Comparison of ENCODE assay signal across 16 cellular contexts in genomic region chr6:71544028-71544427, GRCh38.
DNase-seq lines count a peak whose midpoint lies in the region; ATAC-seq and TF ChIP-seq lines count a peak whose summit lies in the region.
"Had no signal": no experiment of that assay in that cellular context is flagged by ENCODE, and none has a peak within 500 bp of the region (broad histone marks: within the 10 kb centered on the region; RNA-seq: fewer than 3 reads in every experiment).

No MANE protein-coding gene starts in this region.

- peak; percentile 65 for ATAC-seq in WTC11
- no peak for ATAC-seq in mucosa of descending colon

- no peaks in the 10 kb centered on the region for H3K27me3 Mint-ChIP-seq in WTC11 (ENCODE audit: low read depth)
- H3K27me3 Mint-ChIP-seq: activated B cell treated with CpG ODN at 0.5 μM for 24 hours; CD4-positive, alpha-beta memory T cell had no signal

- H3K4me1 Mint-ChIP-seq in WTC11: peaks cover 18% of the 10 kb centered on the region
- H3K4me1 Mint-ChIP-seq: activated B cell treated with CpG ODN at 0.5 μM for 24 hours; CD4-positive, alpha-beta memory T cell had no signal

- peak overlapping the region; percentile 13 for H3K4me2 ChIP-seq in skeletal muscle satellite cell (ENCODE audit: low read length)

- H3K4me1 ChIP-seq in skeletal muscle satellite cell (ENCODE audit: control insufficient read depth, insufficient read depth, low read length) (peaks cover 22% of the 10 kb centered on the region), mucosa of descending colon (ENCODE audit: low read depth) (no peaks in the 10 kb centered on the region)
- H3K4me1 ChIP-seq: esophagus muscularis mucosa had no signal

- no peaks in the 10 kb centered on the region for H3K9me3 Mint-ChIP-seq in WTC11
- H3K9me3 Mint-ChIP-seq: activated B cell treated with CpG ODN at 0.5 μM for 24 hours, type B pancreatic cell had no signal

- peak; percentile 59 for DNase-seq in GM04503 (ENCODE audit: low read depth)
- no peak for DNase-seq in WTC11 (ENCODE audit: low spot score)
- peak; percentile 49 for DNase-seq in glomerular visceral epithelial cell (ENCODE audit: extremely low spot score)
- no peak for DNase-seq in globus pallidus (ENCODE audit: low spot score)
- no peak for DNase-seq in epidermal melanocyte (ENCODE audit: insufficient read length, low spot score)
- DNase-seq in mucosa of descending colon: no peak
- DNase-seq: activated B cell treated with CpG ODN at 0.5 μM for 24 hours; activated effector memory CD4-positive, alpha-beta T cell treated with Interleukin-2 at 50 U/mL for 16 hours; anterior cingulate cortex; CD4-positive, alpha-beta memory T cell; NCI-H187; NCI-H510A had no signal

- POLR2A ChIA-PET in WTC11 (lab: Charles Lee): interaction anchor here (0.5 kb wide), 1 partner anchor 28 kb away, joined by 3 read pairs; no protein-coding TSS in a partner anchor

- H3K27ac Mint-ChIP-seq in WTC11: peak overlapping the region; percentile 43; the same call in 1 of the 2 replicates
- H3K27ac Mint-ChIP-seq: activated B cell treated with CpG ODN at 0.5 μM for 24 hours; CD4-positive, alpha-beta memory T cell; type B pancreatic cell had no signal

- H3K4me3 Mint-ChIP-seq in WTC11: no peak overlapping the region
- H3K4me3 Mint-ChIP-seq: activated B cell treated with CpG ODN at 0.5 μM for 24 hours; CD4-positive, alpha-beta memory T cell; type B pancreatic cell had no signal

- H3K36me3 Mint-ChIP-seq in WTC11: no peaks in the 10 kb centered on the region
- H3K36me3 Mint-ChIP-seq: CD4-positive, alpha-beta memory T cell; type B pancreatic cell had no signal

- H3K9ac ChIP-seq in skeletal muscle satellite cell (ENCODE audit: low read depth, low read length): peak overlapping the region; percentile 57

- no peak for TF ChIP-seq CTCF in WTC11 (IDR thresholded peaks at IDR 0.05)
- no peak for TF ChIP-seq CTCF in mucosa of descending colon (IDR thresholded peaks at IDR 0.05)

- CTCF ChIA-PET in WTC11 (lab: Charles Lee): no interaction called here

- H3K36me3 ChIP-seq in skeletal muscle satellite cell (ENCODE audit: insufficient read depth, low read length) (no peaks in the 10 kb centered on the region), mucosa of descending colon (ENCODE audit: low read depth) (no peaks in the 10 kb centered on the region)
- H3K36me3 ChIP-seq: esophagus muscularis mucosa had no signal

- H3K9me3 ChIP-seq in skeletal muscle satellite cell (replicated peaks; ENCODE audit: low read length): no peaks in the 10 kb centered on the region
- H3K9me3 ChIP-seq in mucosa of descending colon: no peaks in the 10 kb centered on the region
- H3K9me3 ChIP-seq: esophagus muscularis mucosa had no signal

- H3K4me3 ChIP-seq in skeletal muscle satellite cell (ENCODE audit: low read length) (no peak overlapping the region), mucosa of descending colon (no peak overlapping the region)
- H3K4me3 ChIP-seq: esophagus muscularis mucosa, lung had no signal

- H3K27me3 ChIP-seq in skeletal muscle satellite cell (ENCODE audit: control insufficient read depth, insufficient read depth, low read length): no peaks in the 10 kb centered on the region
- H3K27me3 ChIP-seq: esophagus muscularis mucosa had no signal

- intact Hi-C loops in mucosa of descending colon (cut with DNase I, micrococcal nuclease): loop anchor here in 1 of 2 donors (10.0 kb wide), 1 partner anchor 541 kb away; no protein-coding TSS in a partner anchor

TF ChIP-seq in WTC11, 78 proteins besides CTCF, POLR2A, EP300 and RAD21:
- TF ChIP-seq AFF4 (CRISPR knock-in tag; IDR thresholded peaks at IDR 0.05; ENCODE audit: borderline replicate concordance): no peak
TF ChIP-seq in WTC11: peak in this region for 0.

Comparison
In these comparisons a context has a peak if more than half of its experiments do, and no peak if none do; other contexts are left out.
1. DNase-seq: peak in GM04503 (single experiment) and glomerular visceral epithelial cell (single experiment); none in WTC11 (single experiment), globus pallidus (single experiment), epidermal melanocyte (single experiment) and mucosa of descending colon (0 of 3).